Comparison of ENCODE assay signal across 33 cellular contexts in genomic region chr13:28503182-28503980, GRCh38. TPM values are rescaled to one million over a fixed set of nuclear protein-coding genes. Genes with fewer than 3 reads are reported as not detected.
DNase-seq lines count a peak whose midpoint lies in the region; ATAC-seq and TF ChIP-seq lines count a peak whose summit lies in the region.
"Had no signal": no experiment of that assay in that cellular context is flagged by ENCODE, and none has a peak within 500 bp of the region (broad histone marks: within the 10 kb centered on the region; RNA-seq: fewer than 3 reads in every experiment).

No MANE protein-coding gene starts in this region.

- H3K9me3 ChIP-seq in ascending aorta = no peaks in the 10 kb centered on the region
- H3K9me3 ChIP-seq: BE2C, esophagus squamous epithelium, gastrocnemius medialis, thyroid gland had no signal

- DNase-seq in EL = peak; percentile 35
- peak; percentile 40 for DNase-seq in M059J (ENCODE audit: low read depth)
- peak; percentile 24 for DNase-seq in epithelial cell of esophagus (ENCODE audit: low read depth)
- no peak for DNase-seq in nephron progenitor cell
- no peak for DNase-seq in ascending aorta (ENCODE audit: low spot score in 2 of 2)
- DNase-seq in UCSD-AML1 (lab: John Stamatoyannopoulos, UW; ENCODE audit: unreplicated experiment) = no peak
- DNase-seq: activated CD4-positive, alpha-beta T cell treated with anti-CD3 and anti-CD28 coated beads for 4 hours; activated effector memory CD4-positive, alpha-beta T cell treated with Interleukin-2 at 50 U/mL for 16 hours; activated naive CD8-positive, alpha-beta T cell treated with anti-CD3 and anti-CD28 coated beads, Interleukin-2, amount 10 ng/mL, durations not matched to agents 7 days and 5 days; activated T-cell treated with anti-CD3 and anti-CD28 coated beads for 4 hours; BE2C; central memory CD4-positive, alpha-beta T cell; DMS79; esophagus squamous epithelium; gastrocnemius medialis; Kasumi-1; left ventricle myocardium superior; midbrain; MV-4-11; naive thymus-derived CD4-positive, alpha-beta T cell; NCI-H146; NCI-H510A; NK-92 treated with Interleukin-12 subunit alpha and Interleukin-12 subunit beta, amount 100 ng/mL, for 24 hours; PC-9; stimulated activated naive CD8-positive, alpha-beta T cell treated with anti-CD3 and anti-CD28 coated beads, Interleukin-15, amount 100 ng/mL, for 72 hours; T-helper 2 cell; thyroid gland had no signal

- no peaks in the 10 kb centered on the region for H3K36me3 ChIP-seq in ascending aorta
- H3K36me3 ChIP-seq: BE2C, esophagus squamous epithelium, gastrocnemius medialis, thyroid gland had no signal

- ATAC-seq in GM21423 (IDR thresholded peaks at IDR 0.05; ENCODE audit: unreplicated experiment) (no peak), HG02763 (IDR thresholded peaks at IDR 0.05; ENCODE audit: unreplicated experiment) (no peak)
- ATAC-seq: gastrocnemius medialis; GM12878; HCT116; left ventricle myocardium superior; naive thymus-derived CD4-positive, alpha-beta T cell; Right ventricle myocardium inferior; SK-N-SH treated with all-trans-retinoic acid at 6 μM for 48 hours; stimulated activated naive CD8-positive, alpha-beta T cell treated with anti-CD3 and anti-CD28 coated beads, Interleukin-15, amount 100 ng/mL, for 72 hours had no signal

- peak overlapping the region; percentile 20 for H3K27ac Mint-ChIP-seq in nephron progenitor cell
- H3K27ac Mint-ChIP-seq: activated naive CD8-positive, alpha-beta T cell treated with anti-CD3 and anti-CD28 coated beads, Interleukin-2, amount 10 ng/mL, durations not matched to agents 7 days and 5 days; stimulated activated naive CD8-positive, alpha-beta T cell treated with anti-CD3 and anti-CD28 coated beads, Interleukin-15, amount 100 ng/mL, for 72 hours had no signal

- intact Hi-C loops in ascending aorta (cut with DNase I) = no loop called here

- TF ChIP-seq CTCF in epithelial cell of esophagus (IDR thresholded peaks at IDR 0.05; ENCODE audit: insufficient read depth, low read depth, low read length, missing control alignments) (no peak), nephron progenitor cell (IDR thresholded peaks at IDR 0.05) (no peak), ascending aorta (IDR thresholded peaks at IDR 0.05) (no peak)

- H3K27me3 Mint-ChIP-seq in nephron progenitor cell (ENCODE audit: low read depth, poor library complexity) = peaks cover 16% of the 10 kb centered on the region
- H3K27me3 Mint-ChIP-seq: stimulated activated naive CD8-positive, alpha-beta T cell treated with anti-CD3 and anti-CD28 coated beads, Interleukin-15, amount 100 ng/mL, for 72 hours had no signal

- H3K4me1 ChIP-seq in ascending aorta = no peaks in the 10 kb centered on the region
- H3K4me1 ChIP-seq: esophagus squamous epithelium, gastrocnemius medialis, thyroid gland had no signal

- no peaks in the 10 kb centered on the region for H3K9me3 Mint-ChIP-seq in nephron progenitor cell
- H3K9me3 Mint-ChIP-seq: activated naive CD8-positive, alpha-beta T cell treated with anti-CD3 and anti-CD28 coated beads, Interleukin-2, amount 10 ng/mL, durations not matched to agents 7 days and 5 days; naive thymus-derived CD4-positive, alpha-beta T cell; stimulated activated naive CD8-positive, alpha-beta T cell treated with anti-CD3 and anti-CD28 coated beads, Interleukin-15, amount 100 ng/mL, for 72 hours had no signal

- H3K27ac ChIP-seq in ascending aorta = no peak overlapping the region
- H3K27ac ChIP-seq: esophagus squamous epithelium, gastrocnemius medialis, PC-9, thyroid gland had no signal

- H3K27me3 ChIP-seq in ascending aorta = no peaks in the 10 kb centered on the region
- H3K27me3 ChIP-seq: BE2C, gastrocnemius medialis, thyroid gland had no signal

- no peaks in the 10 kb centered on the region for H3K36me3 Mint-ChIP-seq in nephron progenitor cell (ENCODE audit: low read depth)
- H3K36me3 Mint-ChIP-seq: activated naive CD8-positive, alpha-beta T cell treated with anti-CD3 and anti-CD28 coated beads, Interleukin-2, amount 10 ng/mL, durations not matched to agents 7 days and 5 days; naive thymus-derived CD4-positive, alpha-beta T cell had no signal

- H3K4me3 ChIP-seq in epithelial cell of esophagus (ENCODE audit: low read length) = no peak overlapping the region
- H3K4me3 ChIP-seq in ascending aorta = no peak overlapping the region
- H3K4me3 ChIP-seq: esophagus squamous epithelium, gastrocnemius medialis, GM12878, PC-9, thyroid gland had no signal

- peaks cover 11% of the 10 kb centered on the region for H3K4me1 Mint-ChIP-seq in nephron progenitor cell

- no peak overlapping the region for H3K4me3 Mint-ChIP-seq in nephron progenitor cell
- H3K4me3 Mint-ChIP-seq: activated naive CD8-positive, alpha-beta T cell treated with anti-CD3 and anti-CD28 coated beads, Interleukin-2, amount 10 ng/mL, durations not matched to agents 7 days and 5 days; naive thymus-derived CD4-positive, alpha-beta T cell; stimulated activated naive CD8-positive, alpha-beta T cell treated with anti-CD3 and anti-CD28 coated beads, Interleukin-15, amount 100 ng/mL, for 72 hours had no signal

RNA-seq across cellular contexts. Expression of gene FLT1, which starts 8.5 kb away (rescaled TPM):
- total RNA-seq in M059J (2014; rRNA removed; shearing (Covaris generic)) = 1.4 and 3.5 TPM in 2 replicates
- total RNA-seq in ascending aorta = 46.0 TPM
- total RNA-seq: PC-9 had no signal

Comparison
In these comparisons a context has a peak if more than half of its experiments do, and no peak if none do; other contexts are left out.
1. DNase-seq: peak in EL (single experiment), M059J (single experiment) and epithelial cell of esophagus (single experiment); none in nephron progenitor cell (single experiment), ascending aorta (0 of 2) and UCSD-AML1 (single experiment).
2. RNA of gene FLT1, which starts 8.5 kb away (total RNA-seq): 46.0 TPM in ascending aorta (single experiment); 1.4 to 3.5 TPM in M059J; every median in the first group is over 10 times any median in the second.